Comparison of ENCODE assay signal across 10 cellular contexts in the genomic region with DNA sequence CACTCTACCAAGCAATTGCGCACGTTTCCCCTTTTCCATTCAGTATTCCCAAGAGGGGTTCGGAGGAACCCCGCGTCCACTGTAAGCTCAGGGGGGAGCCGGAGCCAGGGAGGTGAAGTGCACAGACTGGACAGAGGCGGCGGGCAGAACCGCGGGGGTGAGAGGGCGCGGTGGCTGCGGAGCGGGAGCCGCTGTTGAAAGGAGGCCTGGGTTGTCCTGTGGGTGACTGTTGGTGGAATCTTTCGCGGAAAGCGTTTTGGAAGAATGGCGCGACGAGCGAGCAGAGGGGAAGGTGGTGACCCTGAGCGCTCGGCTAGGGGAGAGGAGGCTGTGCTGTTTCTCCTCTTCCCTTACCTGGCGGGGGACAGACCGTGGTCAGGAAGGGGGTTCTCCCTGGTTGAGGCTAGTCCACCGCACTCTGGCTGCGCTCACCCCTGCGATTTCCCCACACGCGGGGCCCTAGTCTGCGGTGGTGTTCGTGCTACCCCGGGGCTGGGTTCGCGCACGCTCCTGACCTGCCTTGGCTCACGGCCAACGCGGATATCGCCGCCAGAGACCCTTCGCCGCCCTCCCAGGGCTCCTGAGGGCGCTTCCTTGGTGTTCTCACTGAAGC.
DNase-seq lines count a peak whose midpoint lies in the region; ATAC-seq lines count a peak whose summit lies in the region.
"Had no signal": no experiment of that assay in that cellular context is flagged by ENCODE, and none has a peak within 500 bp of the region (broad histone marks: within the 10 kb centered on the region; RNA-seq: fewer than 3 reads in every experiment).

No MANE protein-coding gene starts in this region.

- H3K27me3 Mint-ChIP-seq in activated naive CD8-positive, alpha-beta T cell treated with anti-CD3 and anti-CD28 coated beads for 36 hours: peaks cover 98% of the 10 kb centered on the region
- peaks cover 21% of the 10 kb centered on the region for H3K27me3 Mint-ChIP-seq in memory B cell

- ATAC-seq in memory B cell (ENCODE audit: low read depth) (no peak), HG03460 (IDR thresholded peaks at IDR 0.05; ENCODE audit: unreplicated experiment) (no peak), HG02885 (IDR thresholded peaks at IDR 0.05; ENCODE audit: poor library complexity, unreplicated experiment) (no peak)

- H3K4me1 Mint-ChIP-seq in activated naive CD8-positive, alpha-beta T cell treated with anti-CD3 and anti-CD28 coated beads for 36 hours: peaks cover 41% of the 10 kb centered on the region
- peaks cover 13% of the 10 kb centered on the region for H3K4me1 Mint-ChIP-seq in memory B cell

- H3K27ac ChIP-seq in urinary bladder (ENCODE audit: low read depth): no peak overlapping the region

- no peaks in the 10 kb centered on the region for H3K4me1 ChIP-seq in urinary bladder (ENCODE audit: insufficient read depth)
- H3K4me1 ChIP-seq: Caco-2 had no signal

- WGBS in urinary bladder: 3% methylated on average over 45 of the region's 45 CpGs

- no peaks in the 10 kb centered on the region for H3K9me3 Mint-ChIP-seq in activated naive CD8-positive, alpha-beta T cell treated with anti-CD3 and anti-CD28 coated beads for 36 hours
- no peaks in the 10 kb centered on the region for H3K9me3 Mint-ChIP-seq in memory B cell

- no peaks in the 10 kb centered on the region for H3K36me3 ChIP-seq in urinary bladder (ENCODE audit: insufficient read depth)

- peak; percentile 18 for DNase-seq in stimulated activated CD4-positive, alpha-beta T cell treated with anti-CD3 and anti-CD28 coated beads, Interleukin-4, amount 100 ng/mL, for 1 hour
- no peak for DNase-seq in stimulated activated CD4-positive, alpha-beta T cell treated with anti-CD3 and anti-CD28 coated beads, Interleukin-2, amount 100 ng/mL, for 48 hours
- DNase-seq in activated naive CD8-positive, alpha-beta T cell treated with anti-CD3 and anti-CD28 coated beads for 36 hours: no peak
- DNase-seq in memory B cell (ENCODE audit: low spot score in 2 of 2): no peak
- no peak for DNase-seq in NCI-H82 treated with DMSO at 0.1 percent for 48 hours (lab: John Stamatoyannopoulos, UW; ENCODE audit: unreplicated experiment)
- DNase-seq: Caco-2, immature natural killer cell had no signal

- H3K4me3 ChIP-seq in urinary bladder (ENCODE audit: low read depth, low read length): peak overlapping the region; percentile 11

- no peak overlapping the region for H3K27ac Mint-ChIP-seq in activated naive CD8-positive, alpha-beta T cell treated with anti-CD3 and anti-CD28 coated beads for 36 hours
- no peak overlapping the region for H3K27ac Mint-ChIP-seq in memory B cell
- H3K27ac Mint-ChIP-seq: immature natural killer cell had no signal

- H3K36me3 Mint-ChIP-seq in activated naive CD8-positive, alpha-beta T cell treated with anti-CD3 and anti-CD28 coated beads for 36 hours: no peaks in the 10 kb centered on the region
- no peaks in the 10 kb centered on the region for H3K36me3 Mint-ChIP-seq in memory B cell

- H3K4me3 Mint-ChIP-seq in activated naive CD8-positive, alpha-beta T cell treated with anti-CD3 and anti-CD28 coated beads for 36 hours: peak overlapping the region; percentile 74
- peak overlapping the region; percentile 83 for H3K4me3 Mint-ChIP-seq in memory B cell
- H3K4me3 Mint-ChIP-seq: immature natural killer cell had no signal
